12 cellular contexts compared by ENCODE assay signal in genomic region chr3:107674371-107674770, GRCh38.
A peak's percentile ranks its signal among the peaks of the same experiment; 100 is the strongest.
DNase-seq lines count a peak whose midpoint lies in the region; ATAC-seq and FAIRE-seq lines count a peak whose summit lies in the region.
"Had no signal": no experiment of that assay in that cellular context is flagged by ENCODE, and none has a peak within 500 bp of the region (broad histone marks: within the 10 kb centered on the region; RNA-seq: fewer than 3 reads in every experiment).

No MANE protein-coding gene starts in this region.

- peaks cover 32 to 40% (median 33%) of the 10 kb centered on the region in 3 donors for H3K4me1 Mint-ChIP-seq in T-cell
- H3K4me1 Mint-ChIP-seq in CD4-positive, alpha-beta memory T cell: peaks cover 7 to 22% (median 14%) of the 10 kb centered on the region in 4 donors

- no peaks in the 10 kb centered on the region for H3K9me3 ChIP-seq in CD4-positive, alpha-beta memory T cell (ENCODE audit: control insufficient read depth in 1 of 2, low read length in 2 of 2)

- H3K27me3 ChIP-seq in CD4-positive, alpha-beta memory T cell (ENCODE audit: insufficient read depth, low read length): no peaks in the 10 kb centered on the region

- H3K4me1 ChIP-seq in CD4-positive, alpha-beta memory T cell (ENCODE audit: insufficient read depth, low read length): peaks cover 3% of the 10 kb centered on the region

- intact Hi-C loops in posterior cingulate gyrus (cut with DNase I): loop anchor here (10.0 kb wide), 1 partner anchor 250 kb away; no protein-coding TSS in a partner anchor
- intact Hi-C loops in CD4-positive, alpha-beta memory T cell (cut with micrococcal nuclease): loop anchor here (10.0 kb wide), 1 partner anchor 880 kb away; no protein-coding TSS in a partner anchor

- H3K4me3 Mint-ChIP-seq in T-cell: peak overlapping the region in 1 of 3 donors; percentile 48
- H3K4me3 Mint-ChIP-seq in CD4-positive, alpha-beta memory T cell: no peak overlapping the region

- peak overlapping the region; percentile 17 to 82 for H3K27ac Mint-ChIP-seq in T-cell
- peak overlapping the region in 2 of 7 donors; percentile 20 to 69 for H3K27ac Mint-ChIP-seq in CD4-positive, alpha-beta memory T cell

- no peak overlapping the region for H3K4me3 ChIP-seq in CD4-positive, alpha-beta memory T cell (ENCODE audit: low read length in 2 of 2)
- H3K4me3 ChIP-seq: K562 had no signal

- H3K36me3 Mint-ChIP-seq in T-cell: no peaks in the 10 kb centered on the region
- no peaks in the 10 kb centered on the region for H3K36me3 Mint-ChIP-seq in CD4-positive, alpha-beta memory T cell

- no peaks in the 10 kb centered on the region for H3K36me3 ChIP-seq in CD4-positive, alpha-beta memory T cell (ENCODE audit: insufficient read depth, low read length)

- no peaks in the 10 kb centered on the region for H3K9me3 Mint-ChIP-seq in T-cell
- no peaks in the 10 kb centered on the region for H3K9me3 Mint-ChIP-seq in CD4-positive, alpha-beta memory T cell

- POLR2A ChIA-PET in T-cell (lab: Charles Lee): interaction anchor here in 1 of 2 donors (0.6 kb wide), 1 partner anchor 617 kb away, joined by 3 read pairs; no protein-coding TSS in a partner anchor
- POLR2A ChIA-PET in CD4-positive, alpha-beta memory T cell (lab: Charles Lee; ENCODE audit: partially characterized antibody): interaction anchor here (1.1 to 1.6 kb wide), 2 partner anchors 10 to 16 kb away, joined by 3 to 4 read pairs; no protein-coding TSS in a partner anchor

- no peak overlapping the region for H3K27ac ChIP-seq in CD4-positive, alpha-beta memory T cell (ENCODE audit: low read depth, low read length)

- DNase-seq in GM18507 (ENCODE audit: extremely low spot score, insufficient read length, low read depth): no peak
- no peak for DNase-seq in T-cell
- DNase-seq in foreskin melanocyte: peak; percentile 31
- DNase-seq in posterior cingulate gyrus: peak in 8 of 10 donors; percentile 13 to 91 (median 49)
- no peak for DNase-seq in activated gamma-delta T cell treated with Interleukin-2 at 50 U/mL for 16 hours
- no peak for DNase-seq in CD4-positive, alpha-beta memory T cell
- DNase-seq: activated CD4-positive, alpha-beta T cell treated with anti-CD3 and anti-CD28 coated beads for 48 hours; foreskin fibroblast; NCI-H187 treated with DMSO at 0.1 percent for 48 hours had no signal

- FAIRE-seq in GM18507 (lab: Jason Lieb, UNC): peak; percentile 69
- FAIRE-seq: K562 had no signal

- CTCF ChIA-PET in T-cell (lab: Charles Lee): interaction anchor here (0.6 to 6.5 kb wide), 10 partner anchors 10 to 804 kb away, joined by 3 to 95 read pairs (median 6); no protein-coding TSS in a partner anchor
- CTCF ChIA-PET in CD4-positive, alpha-beta memory T cell (lab: Charles Lee; ENCODE audit: partially characterized antibody): interaction anchor here (1.3 to 7.1 kb wide), 13 partner anchors 8 to 804 kb away, joined by 3 to 100 read pairs (median 14); no protein-coding TSS in a partner anchor

- no peaks in the 10 kb centered on the region for H3K27me3 Mint-ChIP-seq in T-cell
- H3K27me3 Mint-ChIP-seq in CD4-positive, alpha-beta memory T cell: no peaks in the 10 kb centered on the region

- peak in 1 of 4 experiments; percentile 26 for ATAC-seq in T-cell (replicated peaks in 1 of 4)
- no peak for ATAC-seq in GM19023 (IDR thresholded peaks at IDR 0.05; ENCODE audit: unreplicated experiment)
- no peak for ATAC-seq in HG02852 (IDR thresholded peaks at IDR 0.05; ENCODE audit: unreplicated experiment)
- ATAC-seq: K562 had no signal

Comparison
In these comparisons a context has a peak if more than half of its experiments do, and no peak if none do; other contexts are left out.
1. DNase-seq: peak in foreskin melanocyte (single experiment) and posterior cingulate gyrus (8 of 10); none in GM18507 (single experiment), T-cell (0 of 34), activated gamma-delta T cell treated with Interleukin-2 at 50 U/mL for 16 hours (single experiment) and CD4-positive, alpha-beta memory T cell (0 of 5).